9 cellular contexts compared by ENCODE assay signal in the genomic region with DNA sequence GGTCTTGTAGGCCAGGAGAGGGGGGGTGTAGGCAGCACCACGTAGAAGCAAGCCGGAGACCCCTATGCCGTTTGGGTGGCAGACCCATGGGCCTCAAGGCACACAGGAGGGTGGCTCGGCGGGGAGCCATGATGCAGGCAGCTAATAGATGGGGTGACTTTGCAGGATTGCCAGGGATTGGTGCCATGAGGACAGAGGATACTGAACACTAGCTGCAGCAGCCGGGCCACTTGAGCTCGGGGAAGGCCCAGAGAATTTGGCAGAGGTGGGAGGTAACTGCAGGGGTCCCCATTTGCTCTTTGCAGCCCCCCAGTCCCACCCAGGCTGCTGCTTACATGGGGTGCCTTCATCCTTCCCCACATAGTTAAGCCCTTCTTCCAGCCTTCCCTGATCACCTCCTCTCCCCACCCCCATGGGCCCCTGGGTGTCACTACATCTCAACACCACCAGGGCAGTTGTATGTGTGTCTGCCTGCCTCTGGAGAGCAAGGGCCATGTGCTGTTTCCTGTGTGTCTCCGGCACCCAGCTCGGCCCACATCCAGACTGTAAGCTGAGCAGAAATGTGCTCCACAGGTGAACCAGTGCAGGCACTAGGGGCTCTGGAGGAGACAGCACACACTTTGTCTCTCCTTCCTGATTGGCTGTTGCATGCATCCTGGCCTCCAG. TPM values are rescaled to one million over a fixed set of nuclear protein-coding genes. Genes with fewer than 3 reads are reported as not detected.
DNase-seq lines count a peak whose midpoint lies in the region; ATAC-seq, FAIRE-seq and TF ChIP-seq lines count a peak whose summit lies in the region.
"Had no signal": no experiment of that assay in that cellular context is flagged by ENCODE, and none has a peak within 500 bp of the region (broad histone marks: within the 10 kb centered on the region; RNA-seq: fewer than 3 reads in every experiment).

No MANE protein-coding gene starts in this region.

- H3K27me3 ChIP-seq in Caco-2 (replicated peaks; ENCODE audit: control insufficient read depth, insufficient read depth, low read length) (no peaks in the 10 kb centered on the region), GM12878 (replicated peaks in 1 of 2; ENCODE audit: control insufficient read depth in 2 of 2, insufficient read depth in 2 of 2, low read length in 1 of 2) (no peaks in the 10 kb centered on the region), small intestine (ENCODE audit: control insufficient read depth in 2 of 2, insufficient read depth in 2 of 2, low read length in 2 of 2) (peaks cover 0 to 5% of the 10 kb centered on the region in 2 donors)

- H2AFZ ChIP-seq in GM12878 (ENCODE audit: control insufficient read depth, low read depth, low read length) = no peak overlapping the region

- H4K20me1 ChIP-seq in GM12878 (ENCODE audit: control insufficient read depth, insufficient read depth) = no peaks in the 10 kb centered on the region; the same call in 1 of the 2 replicates

- peak overlapping the region; percentile 81; the same call in 1 of the 2 replicates for H3K4me2 ChIP-seq in GM12878 (ENCODE audit: control insufficient read depth, insufficient read depth)

- H3K27me3 Mint-ChIP-seq in Caco-2 (ENCODE audit: insufficient read depth, unreplicated experiment) (no peaks in the 10 kb centered on the region), natural killer cell (ENCODE audit: low read depth in 2 of 2) (peaks cover 0 to 4% of the 10 kb centered on the region in 2 donors)

- H3K4me1 Mint-ChIP-seq in Caco-2 (ENCODE audit: low read depth, unreplicated experiment) = peaks cover 41% of the 10 kb centered on the region
- peaks cover 32 to 45% of the 10 kb centered on the region in 2 donors for H3K4me1 Mint-ChIP-seq in natural killer cell

- H3K9me3 ChIP-seq in Caco-2 (no peaks in the 10 kb centered on the region), GM12878 (replicated peaks; ENCODE audit: control insufficient read depth, insufficient read depth, low read length) (no peaks in the 10 kb centered on the region), small intestine (ENCODE audit: control insufficient read depth, low read depth) (no peaks in the 10 kb centered on the region)

- peak in 1 of 2 experiments; percentile 36 for DNase-seq in Caco-2
- DNase-seq in Jurkat, Clone E6-1 (ENCODE audit: low read depth, low spot score) = peak; percentile 48
- DNase-seq in GM12878 (ENCODE audit: low read depth, low spot score) = no peak
- DNase-seq in natural killer cell = no peak
- no peak for DNase-seq in SKM-1 treated with dmso at 0.1 percent for 144 hours (lab: John Stamatoyannopoulos, UW; ENCODE audit: unreplicated experiment)
- no peak for DNase-seq in small intestine

- TF ChIP-seq EP300 in GM12878 (IDR thresholded peaks at IDR 0.05; ENCODE audit: borderline replicate concordance in 1 of 2, control insufficient read depth in 1 of 2, low read depth in 2 of 2, low read length in 2 of 2) = no peak

- H3K4me3 Mint-ChIP-seq in Caco-2 (ENCODE audit: unreplicated experiment) (peak overlapping the region; percentile 86), natural killer cell (peak overlapping the region; percentile 69)

- BruUV-seq in Caco-2 (replicated peaks; lab: Mats Ljungman, UMichigan) = no TSS peak
- no TSS peak for BruUV-seq in GM12878 (replicated peaks; lab: Mats Ljungman, UMichigan)

- peak overlapping the region; percentile 55 for H3K27ac Mint-ChIP-seq in Caco-2 (ENCODE audit: unreplicated experiment)
- H3K27ac Mint-ChIP-seq in natural killer cell = peak overlapping the region in 1 of 2 donors; percentile 72

- SMC1A ChIA-PET in GM12878 (lab: Charles Lee; ENCODE audit: uncharacterized antibody, unreplicated experiment) = interaction anchor here (0.6 to 1.7 kb wide), 4 partner anchors 74 to 133 kb away, joined by 3 to 8 read pairs (median 3); no protein-coding TSS in a partner anchor

- in situ Hi-C loops in GM12878 (cut with MboI) = no loop called here

- H3K4me1 ChIP-seq in Caco-2 (peaks cover 40% of the 10 kb centered on the region), GM12878 (ENCODE audit: control insufficient read depth, insufficient read depth, low read length) (peaks cover 11% of the 10 kb centered on the region), small intestine (ENCODE audit: control insufficient read depth in 2 of 2, insufficient read depth in 1 of 2, low read depth in 1 of 2, low read length in 1 of 2) (peaks cover 2 to 8% of the 10 kb centered on the region in 2 donors)

- H3K36me3 Mint-ChIP-seq in Caco-2 (ENCODE audit: insufficient read depth, unreplicated experiment) (peaks cover 23% of the 10 kb centered on the region), natural killer cell (no peaks in the 10 kb centered on the region)

- intact Hi-C loops in Caco-2 (cut with micrococcal nuclease; ENCODE audit: unreplicated experiment) (loop anchor here (5.0 kb wide), 2 partner anchors 102 to 578 kb away; a partner anchor contains a TSS), GM12878 (cut with micrococcal nuclease; ENCODE audit: unreplicated experiment) (no loop called here), natural killer cell (cut with micrococcal nuclease) (no loop called here)

- H3K9me3 Mint-ChIP-seq in Caco-2 (ENCODE audit: unreplicated experiment) (no peaks in the 10 kb centered on the region), natural killer cell (no peaks in the 10 kb centered on the region)

- H3K27ac ChIP-seq in GM12878 (ENCODE audit: control insufficient read depth, insufficient read depth) (no peak overlapping the region), small intestine (ENCODE audit: low read depth in 1 of 2, low read length in 1 of 2) (no peak overlapping the region)

- TF ChIP-seq RAD21 in GM12878 (IDR thresholded peaks at IDR 0.05; ENCODE audit: insufficient read depth, low read depth, low read length) = no peak

- CTCF ChIA-PET in Caco-2 (lab: Charles Lee) = interaction anchor here (0.5 kb wide), 1 partner anchor 299 kb away, joined by 4 read pairs; no protein-coding TSS in a partner anchor
- CTCF ChIA-PET in GM12878 (lab: Yijun Ruan, JAX) = interaction anchor here (0.7 to 1.9 kb wide), 9 partner anchors 8 to 249 kb away, joined by 3 to 6 read pairs (median 3); no protein-coding TSS in a partner anchor

- H3K79me2 ChIP-seq in GM12878 (ENCODE audit: control insufficient read depth, insufficient read depth, low read length) = no peaks in the 10 kb centered on the region

- no peak overlapping the region for H3K9ac ChIP-seq in GM12878 (ENCODE audit: control insufficient read depth, insufficient read depth, low read length)

- POLR2A ChIA-PET in Caco-2 (lab: Charles Lee) (no interaction called here), GM12878 (lab: Charles Lee) (interaction anchor here (1.2 to 1.8 kb wide), 3 partner anchors 49 to 94 kb away, joined by 3 to 4 read pairs (median 4); no protein-coding TSS in a partner anchor)

- FAIRE-seq in GM12878 (lab: Jason Lieb, UNC) (no peak), small intestine (lab: Jason Lieb, UNC) (no peak)

- 63% methylated on average over 9 of the region's 9 CpGs for WGBS in GM12878 (ENCODE audit: insufficient coverage, insufficient replicate concordance, low lambda C conversion rate, missing lambda C conversion rate)
- 71 to 84% (median 79%) methylated on average over 9 of the region's 9 CpGs for WGBS in small intestine, 3 donors

- ATAC-seq in GM12878 (no peak), natural killer cell (peak; percentile 45 to 59 (median 46)), GM18858 (IDR thresholded peaks at IDR 0.05; ENCODE audit: unreplicated experiment) (no peak), HG03097 (IDR thresholded peaks at IDR 0.05; ENCODE audit: low FRiP score, unreplicated experiment) (no peak)

- peak in 1 of 2 experiments; percentile 28 for TF ChIP-seq CTCF in Caco-2 (IDR thresholded peaks at IDR 0.05; ENCODE audit: insufficient read depth in 1 of 2, low read depth in 1 of 2, low read length in 1 of 2, severe bottlenecking in 1 of 2, unreplicated experiment in 1 of 2)
- 0 out of 6 replicates have a peak, but pooled peaks of 1 of the 3 experiments have one; percentile 10 for TF ChIP-seq CTCF in GM12878 (IDR thresholded peaks at IDR 0.05 in 2 of 3, conservative IDR thresholded peaks at IDR 0.05 in 1 of 3; ENCODE audit: control insufficient read depth in 2 of 3, extremely low read depth in 1 of 3, insufficient read depth in 1 of 3, low read depth in 3 of 3, low read length in 3 of 3)
- TF ChIP-seq CTCF in natural killer cell (IDR thresholded peaks at IDR 0.05) = no peak

- no peak for TF ChIP-seq POLR2A in GM12878 (IDR thresholded peaks at IDR 0.05; ENCODE audit: low read depth, low read length)

- H3K4me3 ChIP-seq in Caco-2 (ENCODE audit: low read depth, low read length) = no peak overlapping the region
- H3K4me3 ChIP-seq in Jurkat, Clone E6-1 (ENCODE audit: low read length) = no peak overlapping the region
- H3K4me3 ChIP-seq in GM12878 = 0 out of 2 replicates have a peak overlapping the region, but pooled peaks have one; percentile 65
- H3K4me3 ChIP-seq in small intestine (ENCODE audit: low read depth in 1 of 2, low read length in 2 of 2) = no peak overlapping the region
- H3K4me3 ChIP-seq: lung had no signal

- H3K36me3 ChIP-seq in Caco-2 (ENCODE audit: control insufficient read depth, insufficient read depth, low read length) = no peaks in the 10 kb centered on the region
- H3K36me3 ChIP-seq in GM12878 (ENCODE audit: control insufficient read depth in 2 of 2, insufficient read depth in 2 of 2, low read length in 1 of 2) = peaks cover 0 to 6% of the 10 kb centered on the region in 2 experiments; a peak in 2 of 4 replicates
- H3K36me3 ChIP-seq in small intestine (ENCODE audit: control insufficient read depth in 2 of 2, insufficient read depth in 2 of 2, low read length in 2 of 2) = peaks cover 0 to 2% of the 10 kb centered on the region in 2 donors

- RAD21 ChIA-PET in GM12878 (lab: Charles Lee; ENCODE audit: unreplicated experiment) = interaction anchor here (1.0 to 1.5 kb wide), 3 partner anchors 27 to 66 kb away, joined by 3 to 7 read pairs (median 4); no protein-coding TSS in a partner anchor

RNA-seq across cellular contexts. Expression of a gene that starts 52.1 kb away (rescaled TPM):
- total RNA-seq in Caco-2 (2022) = 109 and 118 TPM in 2 replicates
- polyA plus RNA-seq in Jurkat, Clone E6-1 (2012; ENCODE audit: insufficient read depth, insufficient read length) = 241 TPM
- total RNA-seq in GM12878 (2013; cell fraction: nucleolus; rRNA removed) = 96.1 and 107 TPM in 2 replicates
- total RNA-seq in GM12878 (2014; rRNA removed) = 34.3 and 40.7 TPM in 2 replicates
- total RNA-seq in GM12878 (2014; rRNA removed; fragmentation: Illumina TruSeq; extraction: Trizol) = 22.0 and 24.7 TPM in 2 replicates
- total RNA-seq in GM12878 (2021) = 84.6 and 86.3 TPM in 2 replicates
- 8.9 TPM for polyA plus RNA-seq in GM12878 (2011; ENCODE audit: low read depth)
- polyA plus RNA-seq in GM12878 (2011; rRNA removed) = 10.7 and 18.8 TPM in 2 replicates
- polyA plus RNA-seq in GM12878 (2011; cell fraction: cytosol; rRNA removed) = 16.3 and 28.3 TPM in 2 replicates
- polyA plus RNA-seq in GM12878 (2011; cell fraction: nucleus; rRNA removed) = 213 and 265 TPM in 2 replicates
- 24.9 and 31.5 TPM in 2 replicates for polyA plus RNA-seq in GM12878 (2012)
- polyA plus RNA-seq in GM12878 (2014; fragmentation: Illumina TruSeq; extraction: Trizol) = 3.8 and 37.5 TPM in 2 replicates
- polyA plus RNA-seq in GM12878 (2014; fragmentation: Nextera tagmentation; extraction: Ambion mirVana) = 1 to 10 TPM; 1.4 to 5.1 TPM
- 52.5 and 62.5 TPM in 2 replicates for polyA plus RNA-seq in GM12878 (2014; rRNA removed)
- 10 to 100 TPM; 10.1 to 11.0 TPM for polyA plus RNA-seq in GM12878 (2016; fragmentation: Nextera tagmentation; extraction: Ambion mirVana)
- polyA minus RNA-seq in GM12878 (2011; rRNA and poly(A)+ RNA removed) = 21.4 and 37.2 TPM in 2 replicates
- 36.1 and 40.1 TPM in 2 replicates for polyA minus RNA-seq in GM12878 (2011; cell fraction: cytosol; rRNA and poly(A)+ RNA removed)
- polyA minus RNA-seq in GM12878 (2011; cell fraction: nucleus; rRNA and poly(A)+ RNA removed) = 49.9 and 96.1 TPM in 2 replicates
- 100 to 1,000 TPM in 2 of 3 donors, 10 to 100 TPM in 1; 80.7 to 208 (median 119) TPM for total RNA-seq in natural killer cell
- polyA plus RNA-seq in small intestine = 100 to 1,000 TPM in 2 of 3 donors, 10 to 100 TPM in 1; 99.7 to 155 (median 111) TPM

Comparison
In these comparisons a context has a peak if more than half of its experiments do, and no peak if none do; other contexts are left out.
1. ATAC-seq: peak in natural killer cell (3 of 3); none in GM12878 (single experiment), GM18858 (single experiment) and HG03097 (single experiment).